Comparison of ENCODE assay signal across 11 cellular contexts in genomic region chr13:81406639-81407292, GRCh38.
A peak's percentile ranks its signal among the peaks of the same experiment; 100 is the strongest.
DNase-seq lines count a peak whose midpoint lies in the region; ATAC-seq and TF ChIP-seq lines count a peak whose summit lies in the region.
"Had no signal": no experiment of that assay in that cellular context is flagged by ENCODE, and none has a peak within 500 bp of the region (broad histone marks: within the 10 kb centered on the region; RNA-seq: fewer than 3 reads in every experiment).

No MANE protein-coding gene starts in this region.

- H3K79me1 ChIP-seq in mesenchymal stem cell (replicated peaks; ENCODE audit: low read length, poor library complexity, severe bottlenecking), result no peaks in the 10 kb centered on the region

- H3K14ac ChIP-seq in mesenchymal stem cell (ENCODE audit: low read length in 2 of 2), result no peak overlapping the region

- no peak overlapping the region for H3K4me3 ChIP-seq in mesenchymal stem cell (ENCODE audit: insufficient read depth in 1 of 2, low read depth in 1 of 2, low read length in 2 of 2)
- no peak overlapping the region for H3K4me3 ChIP-seq in CD8-positive, alpha-beta T cell (ENCODE audit: low read depth, low read length)

- no peak overlapping the region for H3K18ac ChIP-seq in mesenchymal stem cell (ENCODE audit: low read depth in 1 of 2, low read length in 2 of 2)

- H3K9me3 ChIP-seq in mesenchymal stem cell (ENCODE audit: control insufficient read depth, low read length), result no peaks in the 10 kb centered on the region
- no peaks in the 10 kb centered on the region for H3K9me3 ChIP-seq in CD8-positive, alpha-beta T cell (ENCODE audit: low read length)

- TF ChIP-seq CTCF in CD8-positive, alpha-beta T cell (IDR thresholded peaks at IDR 0.05), result no peak

- no peaks in the 10 kb centered on the region for H3K36me3 Mint-ChIP-seq in CD8-positive, alpha-beta T cell

- DNase-seq in mesenchymal stem cell, result no peak
- DNase-seq in occipital lobe (lab: John Stamatoyannopoulos, UW), result no peak
- DNase-seq in inferior parietal cortex (ENCODE audit: extremely low spot score), result no peak
- no peak for DNase-seq in CD8-positive, alpha-beta T cell
- DNase-seq: activated B cell treated with CpG ODN at 0.5 μM for 24 hours, HFFc6, SHP77 had no signal

- ATAC-seq in GM19023 (IDR thresholded peaks at IDR 0.05; ENCODE audit: unreplicated experiment) (peak; percentile 84), HG02588 (IDR thresholded peaks at IDR 0.05; ENCODE audit: unreplicated experiment) (peak; percentile 71), HG03354 (IDR thresholded peaks at IDR 0.05; ENCODE audit: poor library complexity, severe bottlenecking, unreplicated experiment) (peak; percentile 94), GM18868 (IDR thresholded peaks at IDR 0.05; ENCODE audit: unreplicated experiment) (no peak)
- no peak for ATAC-seq in CD8-positive, alpha-beta T cell

- H2AFZ ChIP-seq in mesenchymal stem cell (ENCODE audit: low read depth, low read length), result no peak overlapping the region

- H3K27me3 ChIP-seq in mesenchymal stem cell (ENCODE audit: control insufficient read depth in 1 of 2, insufficient read depth in 1 of 2, low read length in 2 of 2), result no peaks in the 10 kb centered on the region
- H3K27me3 ChIP-seq in CD8-positive, alpha-beta T cell (ENCODE audit: insufficient read depth, low read length), result no peaks in the 10 kb centered on the region

- no peak overlapping the region for H3K4me3 Mint-ChIP-seq in CD8-positive, alpha-beta T cell
- H3K4me3 Mint-ChIP-seq: activated B cell treated with CpG ODN at 0.5 μM for 24 hours, HFFc6 had no signal

- H2BK5ac ChIP-seq in mesenchymal stem cell (ENCODE audit: low read depth, low read length, poor library complexity, severe bottlenecking), result peak overlapping the region; percentile 90

- no peak overlapping the region for H3K27ac Mint-ChIP-seq in CD8-positive, alpha-beta T cell
- H3K27ac Mint-ChIP-seq: activated B cell treated with CpG ODN at 0.5 μM for 24 hours, HFFc6 had no signal

- POLR2A ChIA-PET in CD8-positive, alpha-beta T cell (lab: Charles Lee), result no interaction called here

- intact Hi-C loops in CD8-positive, alpha-beta T cell (cut with DNase I, micrococcal nuclease), result no loop called here

- H3K9me3 Mint-ChIP-seq in CD8-positive, alpha-beta T cell, result peaks cover 24% of the 10 kb centered on the region

- H3K4me2 ChIP-seq in mesenchymal stem cell (ENCODE audit: low read length, poor library complexity, severe bottlenecking), result peak overlapping the region; percentile 20

- H2BK120ac ChIP-seq in mesenchymal stem cell (ENCODE audit: low read depth, low read length), result no peak overlapping the region

- H3K4me1 Mint-ChIP-seq in CD8-positive, alpha-beta T cell (ENCODE audit: low read depth), result no peaks in the 10 kb centered on the region
- H3K4me1 Mint-ChIP-seq: activated B cell treated with CpG ODN at 0.5 μM for 24 hours had no signal

- H3K4me1 ChIP-seq in mesenchymal stem cell (ENCODE audit: control insufficient read depth, insufficient read depth, low read depth, low read length), result peaks cover 3% of the 10 kb centered on the region
- no peaks in the 10 kb centered on the region for H3K4me1 ChIP-seq in CD8-positive, alpha-beta T cell (ENCODE audit: insufficient read depth, low read length)

- H3K9ac ChIP-seq in mesenchymal stem cell (ENCODE audit: low read length), result no peak overlapping the region

- no peak overlapping the region for H4K8ac ChIP-seq in mesenchymal stem cell (ENCODE audit: low read length)

- H3K27me3 Mint-ChIP-seq in CD8-positive, alpha-beta T cell (ENCODE audit: low read depth), result no peaks in the 10 kb centered on the region
- H3K27me3 Mint-ChIP-seq: activated B cell treated with CpG ODN at 0.5 μM for 24 hours had no signal

- H3K36me3 ChIP-seq in mesenchymal stem cell (ENCODE audit: control insufficient read depth in 1 of 2, insufficient read depth in 2 of 2, low read depth in 1 of 2, low read length in 2 of 2), result no peaks in the 10 kb centered on the region
- no peaks in the 10 kb centered on the region for H3K36me3 ChIP-seq in CD8-positive, alpha-beta T cell (ENCODE audit: insufficient read depth, low read length)

- no peak overlapping the region for H3K23ac ChIP-seq in mesenchymal stem cell (ENCODE audit: low read length in 2 of 2)

- H2BK15ac ChIP-seq in mesenchymal stem cell (ENCODE audit: low read depth, poor library complexity, severe bottlenecking), result no peak overlapping the region

- peak overlapping the region; percentile 90 for H3K27ac ChIP-seq in mesenchymal stem cell (ENCODE audit: low read length, poor library complexity, severe bottlenecking)
- no peak overlapping the region for H3K27ac ChIP-seq in CD8-positive, alpha-beta T cell (ENCODE audit: low read depth, low read length)

- no peak overlapping the region for H4K91ac ChIP-seq in mesenchymal stem cell (ENCODE audit: low read length)

- no peak overlapping the region for H3K4ac ChIP-seq in mesenchymal stem cell (ENCODE audit: low read depth in 1 of 2, low read length in 2 of 2)

- no peak overlapping the region for H2AK5ac ChIP-seq in mesenchymal stem cell (ENCODE audit: low read length, severe bottlenecking)

- peak overlapping the region in 1 of 2 experiments; percentile 63 for H2BK12ac ChIP-seq in mesenchymal stem cell (ENCODE audit: low read length in 2 of 2)

- 89% methylated on average over 3 of the region's 4 CpGs for WGBS in mesenchymal stem cell

- CTCF ChIA-PET in CD8-positive, alpha-beta T cell (lab: Charles Lee), result no interaction called here

Comparison
In these comparisons a context has a peak if more than half of its experiments do, and no peak if none do; other contexts are left out.
1. ATAC-seq: peak in GM19023 (single experiment), HG02588 (single experiment) and HG03354 (single experiment); none in GM18868 (single experiment) and CD8-positive, alpha-beta T cell (single experiment).